In the genomic region with DNA sequence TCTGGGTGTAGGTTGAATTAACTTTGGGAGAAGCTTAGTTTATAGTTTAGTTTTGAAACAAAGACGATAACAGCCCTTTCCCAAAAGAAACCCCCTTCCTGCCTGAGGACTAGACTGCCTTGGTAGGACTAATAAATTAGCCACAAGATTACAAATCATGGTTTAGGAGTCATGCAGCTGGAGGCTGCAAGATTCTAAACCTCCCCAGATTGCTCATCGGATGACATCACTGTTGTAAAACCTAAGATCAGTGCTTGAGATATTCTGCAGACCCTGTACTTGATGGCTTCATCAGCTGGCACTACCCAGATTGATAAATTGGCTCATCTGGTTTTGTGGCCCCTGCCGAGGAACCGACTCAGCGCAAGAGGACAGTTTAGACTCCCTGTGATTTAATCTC, we compare ENCODE assay signal across 1 cellular context.
TF ChIP-seq lines count a peak whose summit lies in the region.

No MANE protein-coding gene starts in this region.

TF ChIP-seq in HepG2, 621 proteins besides CTCF, POLR2A, EP300 and RAD21:
- TF ChIP-seq ATF7 (IDR thresholded peaks at IDR 0.05) (0 out of 2 replicates have a peak, but pooled peaks have one; percentile 29), ATF7 (CRISPR knock-in tag; IDR thresholded peaks at IDR 0.05) (no peak), ZNF644 (CRISPR knock-in tag; IDR thresholded peaks at IDR 0.05; ENCODE audit: low read depth) (no peak)
TF ChIP-seq in HepG2: peak in this region for 1.
